Comparison of ENCODE assay signal across 1 cellular context in genomic region chr19:49086296-49086695, GRCh38.
TF ChIP-seq lines count a peak whose summit lies in the region.

No MANE protein-coding gene starts in this region.

TF ChIP-seq in K562, 482 proteins besides CTCF, POLR2A, EP300 and RAD21:
- TF ChIP-seq, protein P1, sequence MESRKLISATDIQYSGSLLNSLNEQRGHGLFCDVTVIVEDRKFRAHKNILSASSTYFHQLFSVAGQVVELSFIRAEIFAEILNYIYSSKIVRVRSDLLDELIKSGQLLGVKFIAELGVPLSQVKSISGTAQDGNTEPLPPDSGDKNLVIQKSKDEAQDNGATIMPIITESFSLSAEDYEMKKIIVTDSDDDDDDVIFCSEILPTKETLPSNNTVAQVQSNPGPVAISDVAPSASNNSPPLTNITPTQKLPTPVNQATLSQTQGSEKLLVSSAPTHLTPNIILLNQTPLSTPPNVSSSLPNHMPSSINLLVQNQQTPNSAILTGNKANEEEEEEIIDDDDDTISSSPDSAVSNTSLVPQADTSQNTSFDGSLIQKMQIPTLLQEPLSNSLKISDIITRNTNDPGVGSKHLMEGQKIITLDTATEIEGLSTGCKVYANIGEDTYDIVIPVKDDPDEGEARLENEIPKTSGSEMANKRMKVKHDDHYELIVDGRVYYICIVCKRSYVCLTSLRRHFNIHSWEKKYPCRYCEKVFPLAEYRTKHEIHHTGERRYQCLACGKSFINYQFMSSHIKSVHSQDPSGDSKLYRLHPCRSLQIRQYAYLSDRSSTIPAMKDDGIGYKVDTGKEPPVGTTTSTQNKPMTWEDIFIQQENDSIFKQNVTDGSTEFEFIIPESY (CRISPR knock-in tag; IDR thresholded peaks at IDR 0.05): 0 out of 2 replicates have a peak, but pooled peaks have one; percentile 13
- TF ChIP-seq, protein P2, sequence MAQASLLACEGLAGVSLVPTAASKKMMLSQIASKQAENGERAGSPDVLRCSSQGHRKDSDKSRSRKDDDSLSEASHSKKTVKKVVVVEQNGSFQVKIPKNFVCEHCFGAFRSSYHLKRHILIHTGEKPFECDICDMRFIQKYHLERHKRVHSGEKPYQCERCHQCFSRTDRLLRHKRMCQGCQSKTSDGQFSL (CRISPR knock-in tag; IDR thresholded peaks at IDR 0.05): no peak
- TF ChIP-seq, protein P2 (tag; IDR thresholded peaks at IDR 0.05): no peak
- no peak for TF ChIP-seq TARDBP (IDR thresholded peaks at IDR 0.05)
- TF ChIP-seq SIN3A (IDR thresholded peaks at IDR 0.05; ENCODE audit: borderline replicate concordance in 2 of 2, control insufficient read depth in 1 of 2, low read depth in 2 of 2, low read length in 2 of 2): 0 out of 4 replicates have a peak, but pooled peaks of 1 of the 2 experiments have one; percentile 1
- TF ChIP-seq ZC3H4 (CRISPR knock-in tag; IDR thresholded peaks at IDR 0.05; ENCODE audit: borderline replicate concordance): 0 out of 2 replicates have a peak, but pooled peaks have one; percentile 57
- no peak for TF ChIP-seq DNMT1 (IDR thresholded peaks at IDR 0.05)
